In genomic region chr9:38170763-38171537, GRCh38 we compare ENCODE assay signal across 2 cellular contexts.
TF ChIP-seq lines count a peak whose summit lies in the region.
"Not testable (repeated sequence)": the region's sequence is repeated elsewhere in the genome, so short reads cannot be mapped to it uniquely, and the experiment has no call there.

No MANE protein-coding gene starts in this region.

TF ChIP-seq in GM12878, 131 proteins besides CTCF, POLR2A, EP300 and RAD21:
- peak; percentile 95; the same call in 1 of the 2 replicates for TF ChIP-seq ZBTB33 (IDR thresholded peaks at IDR 0.05)
- TF ChIP-seq ATF7 (IDR thresholded peaks at IDR 0.05; ENCODE audit: low read depth), result peak; percentile 70
- TF ChIP-seq RAD51 (IDR thresholded peaks at IDR 0.05), result peak; percentile 49; the same call in 1 of the 2 replicates
- peak; percentile 61 for TF ChIP-seq KLF5 (IDR thresholded peaks at IDR 0.05; ENCODE audit: partially characterized antibody)
- TF ChIP-seq NR2F1 (conservative IDR thresholded peaks at IDR 0.05), result peak; percentile 64
- TF ChIP-seq IKZF2 (IDR thresholded peaks at IDR 0.05), result peak; percentile 34 to 35; a peak in 2 of 4 replicates
- TF ChIP-seq BHLHE40 (IDR thresholded peaks at IDR 0.05; ENCODE audit: borderline replicate concordance in 1 of 2, low read depth in 2 of 2, low read length in 1 of 2), result peak in 1 of 2 experiments; percentile 62; a peak in 1 of 4 replicates

TF ChIP-seq in HepG2, 621 proteins besides CTCF, POLR2A, EP300 and RAD21:
- peak; percentile 56 for TF ChIP-seq MED1 (CRISPR knock-in tag; IDR thresholded peaks at IDR 0.05)
- peak; percentile 57 for TF ChIP-seq NFYC (CRISPR knock-in tag; IDR thresholded peaks at IDR 0.05)
- TF ChIP-seq, protein P1, sequence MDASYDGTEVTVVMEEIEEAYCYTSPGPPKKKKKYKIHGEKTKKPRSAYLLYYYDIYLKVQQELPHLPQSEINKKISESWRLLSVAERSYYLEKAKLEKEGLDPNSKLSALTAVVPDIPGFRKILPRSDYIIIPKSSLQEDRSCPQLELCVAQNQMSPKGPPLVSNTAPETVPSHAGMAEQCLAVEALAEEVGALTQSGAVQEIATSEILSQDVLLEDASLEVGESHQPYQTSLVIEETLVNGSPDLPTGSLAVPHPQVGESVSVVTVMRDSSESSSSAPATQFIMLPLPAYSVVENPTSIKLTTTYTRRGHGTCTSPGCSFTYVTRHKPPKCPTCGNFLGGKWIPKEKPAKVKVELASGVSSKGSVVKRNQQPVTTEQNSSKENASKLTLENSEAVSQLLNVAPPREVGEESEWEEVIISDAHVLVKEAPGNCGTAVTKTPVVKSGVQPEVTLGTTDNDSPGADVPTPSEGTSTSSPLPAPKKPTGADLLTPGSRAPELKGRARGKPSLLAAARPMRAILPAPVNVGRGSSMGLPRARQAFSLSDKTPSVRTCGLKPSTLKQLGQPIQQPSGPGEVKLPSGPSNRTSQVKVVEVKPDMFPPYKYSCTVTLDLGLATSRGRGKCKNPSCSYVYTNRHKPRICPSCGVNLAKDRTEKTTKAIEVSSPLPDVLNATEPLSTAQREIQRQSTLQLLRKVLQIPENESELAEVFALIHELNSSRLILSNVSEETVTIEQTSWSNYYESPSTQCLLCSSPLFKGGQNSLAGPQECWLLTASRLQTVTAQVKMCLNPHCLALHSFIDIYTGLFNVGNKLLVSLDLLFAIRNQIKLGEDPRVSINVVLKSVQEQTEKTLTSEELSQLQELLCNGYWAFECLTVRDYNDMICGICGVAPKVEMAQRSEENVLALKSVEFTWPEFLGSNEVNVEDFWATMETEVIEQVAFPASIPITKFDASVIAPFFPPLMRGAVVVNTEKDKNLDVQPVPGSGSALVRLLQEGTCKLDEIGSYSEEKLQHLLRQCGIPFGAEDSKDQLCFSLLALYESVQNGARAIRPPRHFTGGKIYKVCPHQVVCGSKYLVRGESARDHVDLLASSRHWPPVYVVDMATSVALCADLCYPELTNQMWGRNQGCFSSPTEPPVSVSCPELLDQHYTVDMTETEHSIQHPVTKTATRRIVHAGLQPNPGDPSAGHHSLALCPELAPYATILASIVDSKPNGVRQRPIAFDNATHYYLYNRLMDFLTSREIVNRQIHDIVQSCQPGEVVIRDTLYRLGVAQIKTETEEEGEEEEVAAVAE (CRISPR knock-in tag; IDR thresholded peaks at IDR 0.05; ENCODE audit: borderline replicate concordance), result peak; percentile 78
- TF ChIP-seq GATAD1 (CRISPR knock-in tag; IDR thresholded peaks at IDR 0.05), result 0 out of 2 replicates have a peak, but pooled peaks have one; percentile 19
- TF ChIP-seq HOMEZ (CRISPR knock-in tag; IDR thresholded peaks at IDR 0.05; ENCODE audit: low read depth), result peak; percentile 75; the same call in 1 of the 2 replicates
- peak; percentile 79; the same call in 1 of the 2 replicates for TF ChIP-seq FOSL1 (CRISPR knock-in tag; IDR thresholded peaks at IDR 0.05; ENCODE audit: borderline replicate concordance)
- TF ChIP-seq NR2F6 (IDR thresholded peaks at IDR 0.05), result peak; percentile 56; the same call in 1 of the 2 replicates
- TF ChIP-seq NR2F6 (CRISPR knock-in tag; IDR thresholded peaks at IDR 0.05), result peak; percentile 44; the same call in 1 of the 2 replicates
- peak; percentile 80 to 87 for TF ChIP-seq NR2F1 (CRISPR knock-in tag; IDR thresholded peaks at IDR 0.05)
- TF ChIP-seq TRIM24 (CRISPR knock-in tag; IDR thresholded peaks at IDR 0.05), result peak; percentile 45; the same call in 1 of the 2 replicates
- peak; percentile 1 to 33; a peak in 1 of 4 replicates for TF ChIP-seq MAFK (conservative IDR thresholded peaks at IDR 0.05 in 1 of 2, IDR thresholded peaks at IDR 0.05 in 1 of 2; ENCODE audit: low read length in 2 of 2)
- 0 out of 2 replicates have a peak, but pooled peaks have one; percentile 26 for TF ChIP-seq JUND (CRISPR knock-in tag; IDR thresholded peaks at IDR 0.05)
- TF ChIP-seq POGZ (CRISPR knock-in tag; IDR thresholded peaks at IDR 0.05), result peak; percentile 58; the same call in 1 of the 2 replicates
- TF ChIP-seq RAD51 (IDR thresholded peaks at IDR 0.05; ENCODE audit: borderline replicate concordance), result peak; percentile 12; the same call in 1 of the 2 replicates
- TF ChIP-seq RXRB (CRISPR knock-in tag; IDR thresholded peaks at IDR 0.05; ENCODE audit: borderline replicate concordance), result peak; percentile 56; the same call in 1 of the 2 replicates
- 0 out of 2 replicates have a peak, but pooled peaks have one; percentile 29 for TF ChIP-seq SETDB1 (CRISPR knock-in tag; IDR thresholded peaks at IDR 0.05; ENCODE audit: borderline replicate concordance)
- 0 out of 2 replicates have a peak, but pooled peaks have one; percentile 42 for TF ChIP-seq CREB1 (IDR thresholded peaks at IDR 0.05)
- not testable (repeated sequence) for TF ChIP-seq CREB1 (CRISPR knock-in tag; IDR thresholded peaks at IDR 0.05); SOX6 (IDR thresholded peaks at IDR 0.05)
- TF ChIP-seq FOSL2 (CRISPR knock-in tag; IDR thresholded peaks at IDR 0.05), result peak; percentile 99
- TF ChIP-seq MAFG (CRISPR knock-in tag; IDR thresholded peaks at IDR 0.05), result 0 out of 2 replicates have a peak, but pooled peaks have one; percentile 49
- TF ChIP-seq SOX5 (CRISPR knock-in tag; IDR thresholded peaks at IDR 0.05; ENCODE audit: borderline replicate concordance), result peak; percentile 28; the same call in 1 of the 2 replicates
- TF ChIP-seq, protein P2, sequence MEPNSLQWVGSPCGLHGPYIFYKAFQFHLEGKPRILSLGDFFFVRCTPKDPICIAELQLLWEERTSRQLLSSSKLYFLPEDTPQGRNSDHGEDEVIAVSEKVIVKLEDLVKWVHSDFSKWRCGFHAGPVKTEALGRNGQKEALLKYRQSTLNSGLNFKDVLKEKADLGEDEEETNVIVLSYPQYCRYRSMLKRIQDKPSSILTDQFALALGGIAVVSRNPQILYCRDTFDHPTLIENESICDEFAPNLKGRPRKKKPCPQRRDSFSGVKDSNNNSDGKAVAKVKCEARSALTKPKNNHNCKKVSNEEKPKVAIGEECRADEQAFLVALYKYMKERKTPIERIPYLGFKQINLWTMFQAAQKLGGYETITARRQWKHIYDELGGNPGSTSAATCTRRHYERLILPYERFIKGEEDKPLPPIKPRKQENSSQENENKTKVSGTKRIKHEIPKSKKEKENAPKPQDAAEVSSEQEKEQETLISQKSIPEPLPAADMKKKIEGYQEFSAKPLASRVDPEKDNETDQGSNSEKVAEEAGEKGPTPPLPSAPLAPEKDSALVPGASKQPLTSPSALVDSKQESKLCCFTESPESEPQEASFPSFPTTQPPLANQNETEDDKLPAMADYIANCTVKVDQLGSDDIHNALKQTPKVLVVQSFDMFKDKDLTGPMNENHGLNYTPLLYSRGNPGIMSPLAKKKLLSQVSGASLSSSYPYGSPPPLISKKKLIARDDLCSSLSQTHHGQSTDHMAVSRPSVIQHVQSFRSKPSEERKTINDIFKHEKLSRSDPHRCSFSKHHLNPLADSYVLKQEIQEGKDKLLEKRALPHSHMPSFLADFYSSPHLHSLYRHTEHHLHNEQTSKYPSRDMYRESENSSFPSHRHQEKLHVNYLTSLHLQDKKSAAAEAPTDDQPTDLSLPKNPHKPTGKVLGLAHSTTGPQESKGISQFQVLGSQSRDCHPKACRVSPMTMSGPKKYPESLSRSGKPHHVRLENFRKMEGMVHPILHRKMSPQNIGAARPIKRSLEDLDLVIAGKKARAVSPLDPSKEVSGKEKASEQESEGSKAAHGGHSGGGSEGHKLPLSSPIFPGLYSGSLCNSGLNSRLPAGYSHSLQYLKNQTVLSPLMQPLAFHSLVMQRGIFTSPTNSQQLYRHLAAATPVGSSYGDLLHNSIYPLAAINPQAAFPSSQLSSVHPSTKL (CRISPR knock-in tag; IDR thresholded peaks at IDR 0.05), result peak; percentile 61; the same call in 1 of the 2 replicates
- 0 out of 2 replicates have a peak, but pooled peaks have one; percentile 35 for TF ChIP-seq SOX13 (IDR thresholded peaks at IDR 0.05)
- peak in 1 of 2 experiments; percentile 42; a peak in 1 of 4 replicates for TF ChIP-seq SOX13 (CRISPR knock-in tag; conservative IDR thresholded peaks at IDR 0.05 in 1 of 2, IDR thresholded peaks at IDR 0.05 in 1 of 2)
- TF ChIP-seq BHLHE40 (IDR thresholded peaks at IDR 0.05; ENCODE audit: low read length), result peak; percentile 49; the same call in 1 of the 2 replicates
- 0 out of 4 replicates have a peak, but pooled peaks of 1 of the 2 experiments have one; percentile 25 for TF ChIP-seq KLF16 (CRISPR knock-in tag; IDR thresholded peaks at IDR 0.05)
- peak; percentile 92 for TF ChIP-seq ZBTB33 (CRISPR knock-in tag; IDR thresholded peaks at IDR 0.05)
- peak; percentile 35; the same call in 1 of the 2 replicates for TF ChIP-seq NR2C2 (CRISPR knock-in tag; IDR thresholded peaks at IDR 0.05; ENCODE audit: borderline replicate concordance)
- TF ChIP-seq JUN (CRISPR knock-in tag; IDR thresholded peaks at IDR 0.05), result peak; percentile 73; the same call in 1 of the 2 replicates
- TF ChIP-seq, protein P3, sequence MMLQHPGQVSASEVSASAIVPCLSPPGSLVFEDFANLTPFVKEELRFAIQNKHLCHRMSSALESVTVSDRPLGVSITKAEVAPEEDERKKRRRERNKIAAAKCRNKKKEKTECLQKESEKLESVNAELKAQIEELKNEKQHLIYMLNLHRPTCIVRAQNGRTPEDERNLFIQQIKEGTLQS (CRISPR knock-in tag; IDR thresholded peaks at IDR 0.05), result peak; percentile 76
- peak; percentile 78 for TF ChIP-seq ELF3 (CRISPR knock-in tag; IDR thresholded peaks at IDR 0.05)
- TF ChIP-seq THRA (CRISPR knock-in tag; IDR thresholded peaks at IDR 0.05; ENCODE audit: borderline replicate concordance), result peak; percentile 51; the same call in 1 of the 2 replicates
- 0 out of 2 replicates have a peak, but pooled peaks have one; percentile 46 for TF ChIP-seq TBX3 (IDR thresholded peaks at IDR 0.05; ENCODE audit: borderline replicate concordance)
- peak; percentile 15; the same call in 1 of the 2 replicates for TF ChIP-seq ETV5 (CRISPR knock-in tag; IDR thresholded peaks at IDR 0.05; ENCODE audit: borderline replicate concordance)
- TF ChIP-seq JUNB (CRISPR knock-in tag; IDR thresholded peaks at IDR 0.05; ENCODE audit: borderline replicate concordance), result peak; percentile 35; the same call in 1 of the 2 replicates
- peak; percentile 28; the same call in 1 of the 2 replicates for TF ChIP-seq NFE2L2 (IDR thresholded peaks at IDR 0.05; ENCODE audit: low read length)
- TF ChIP-seq RARA (CRISPR knock-in tag; IDR thresholded peaks at IDR 0.05), result peak; percentile 80
- peak; percentile 40; the same call in 1 of the 2 replicates for TF ChIP-seq SOX6 (CRISPR knock-in tag; IDR thresholded peaks at IDR 0.05)
- peak; percentile 51; the same call in 1 of the 2 replicates for TF ChIP-seq TFAP4 (IDR thresholded peaks at IDR 0.05; ENCODE audit: borderline replicate concordance, low read depth)
- TF ChIP-seq, protein P4, sequence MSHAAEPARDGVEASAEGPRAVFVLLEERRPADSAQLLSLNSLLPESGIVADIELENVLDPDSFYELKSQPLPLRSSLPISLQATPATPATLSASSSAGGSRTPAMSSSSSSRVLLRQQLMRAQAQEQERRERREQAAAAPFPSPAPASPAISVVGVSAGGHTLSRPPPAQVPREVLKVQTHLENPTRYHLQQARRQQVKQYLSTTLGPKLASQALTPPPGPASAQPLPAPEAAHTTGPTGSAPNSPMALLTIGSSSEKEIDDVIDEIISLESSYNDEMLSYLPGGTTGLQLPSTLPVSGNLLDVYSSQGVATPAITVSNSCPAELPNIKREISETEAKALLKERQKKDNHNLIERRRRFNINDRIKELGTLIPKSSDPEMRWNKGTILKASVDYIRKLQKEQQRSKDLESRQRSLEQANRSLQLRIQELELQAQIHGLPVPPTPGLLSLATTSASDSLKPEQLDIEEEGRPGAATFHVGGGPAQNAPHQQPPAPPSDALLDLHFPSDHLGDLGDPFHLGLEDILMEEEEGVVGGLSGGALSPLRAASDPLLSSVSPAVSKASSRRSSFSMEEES (CRISPR knock-in tag; IDR thresholded peaks at IDR 0.05), result peak; percentile 96
- peak; percentile 48; the same call in 1 of the 2 replicates for TF ChIP-seq ZNF562 (CRISPR knock-in tag; IDR thresholded peaks at IDR 0.05; ENCODE audit: borderline replicate concordance)
